In the genomic region with DNA sequence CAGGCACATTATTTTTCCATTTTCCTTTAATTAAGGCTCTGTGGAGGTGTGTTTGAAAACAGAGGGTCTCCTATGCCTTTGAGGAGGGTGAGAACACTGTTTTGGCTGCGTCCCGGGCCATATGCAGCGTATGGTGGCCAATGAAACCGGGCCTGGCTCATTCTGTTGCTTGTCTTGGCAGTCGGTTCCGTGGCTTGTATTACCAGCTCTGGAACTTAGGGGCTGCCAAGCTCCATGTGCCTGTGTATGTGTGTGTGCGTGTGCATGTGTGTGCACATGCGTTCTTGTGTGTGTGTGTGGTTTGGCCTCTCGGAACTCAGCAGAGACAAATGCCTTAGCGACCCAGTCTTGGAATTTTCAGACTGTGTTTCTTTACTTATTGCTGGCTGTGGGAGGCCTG, we compare ENCODE assay signal across 9 cellular contexts. TPM values are rescaled to one million over a fixed set of nuclear protein-coding genes. Genes with fewer than 3 reads are reported as not detected.
DNase-seq lines count a peak whose midpoint lies in the region; ATAC-seq and TF ChIP-seq lines count a peak whose summit lies in the region.
"Had no signal": no experiment of that assay in that cellular context is flagged by ENCODE, and none has a peak within 500 bp of the region (broad histone marks: within the 10 kb centered on the region; RNA-seq: fewer than 3 reads in every experiment).

No MANE protein-coding gene starts in this region.

- DNase-seq in NB4 (ENCODE audit: low read depth) (no peak), dedifferentiated amniotic fluid mesenchymal stem cell (ENCODE audit: extremely low spot score) (peak; percentile 51), mesendoderm (no peak), transverse colon (no peak), medulla oblongata (ENCODE audit: extremely low spot score) (no peak)
- DNase-seq in activated naive CD4-positive, alpha-beta T cell treated with anti-CD3 and anti-CD28 coated beads, Interleukin-2, amount 50 U/mL, for 72 hours (ENCODE audit: low spot score in 2 of 2): no peak
- no peak for DNase-seq in effector CD4-positive, alpha-beta T cell
- DNase-seq: mucosa of descending colon, NCI-H1694 treated with DMSO at 0.1 percent for 48 hours had no signal

- in situ Hi-C loops in transverse colon (cut with MboI; ENCODE audit: low pct_ligation_motif_present in 1 of 4, low pct_unique_long_range_greater_than_20kb in 1 of 4, low sequenced_read_pairs in 3 of 4): no loop called here

- H4K5ac ChIP-seq in mesendoderm (ENCODE audit: low read length): no peak overlapping the region

- TF ChIP-seq CTCF in NB4 (IDR thresholded peaks at IDR 0.05; ENCODE audit: low read depth, low read length) (no peak), transverse colon (IDR thresholded peaks at IDR 0.05) (no peak)

- peaks cover 0 to 4% of the 10 kb centered on the region in 2 donors for H3K9me3 Mint-ChIP-seq in activated naive CD4-positive, alpha-beta T cell treated with anti-CD3 and anti-CD28 coated beads, Interleukin-2, amount 50 U/mL, for 72 hours

- TF ChIP-seq POLR2A in NB4 (IDR thresholded peaks at IDR 0.05; ENCODE audit: extremely low read depth, insufficient read length) (no peak), transverse colon (IDR thresholded peaks at IDR 0.05) (no peak)

- H3K27me3 ChIP-seq in mesendoderm (ENCODE audit: insufficient read depth, low read length, poor library complexity): no peaks in the 10 kb centered on the region
- no peaks in the 10 kb centered on the region for H3K27me3 ChIP-seq in transverse colon

- H2AK5ac ChIP-seq in mesendoderm (ENCODE audit: low read length): no peak overlapping the region

- intact Hi-C loops in transverse colon (cut with DNase I; ENCODE audit: low total_unique reads): no loop called here

- no peak overlapping the region for H2BK5ac ChIP-seq in mesendoderm (ENCODE audit: low read length)

- no peak overlapping the region for H4K8ac ChIP-seq in mesendoderm (ENCODE audit: low read depth, low read length)

- H3K4me1 ChIP-seq in mesendoderm (ENCODE audit: control insufficient read depth, low read depth, low read length): peaks cover 11% of the 10 kb centered on the region
- H3K4me1 ChIP-seq in transverse colon: peaks cover 48 to 83% (median 57%) of the 10 kb centered on the region in 4 donors

- H3K79me2 ChIP-seq in mesendoderm (ENCODE audit: control insufficient read depth, insufficient read depth, low read length): peaks cover 46% of the 10 kb centered on the region

- no peak overlapping the region for H3K27ac Mint-ChIP-seq in activated naive CD4-positive, alpha-beta T cell treated with anti-CD3 and anti-CD28 coated beads, Interleukin-2, amount 50 U/mL, for 72 hours

- H3K9me3 ChIP-seq in transverse colon: no peaks in the 10 kb centered on the region
- H3K9me3 ChIP-seq: mucosa of descending colon had no signal

- no peak overlapping the region for H3K4me2 ChIP-seq in mesendoderm (ENCODE audit: low read length)

- no peak overlapping the region for H2BK15ac ChIP-seq in mesendoderm (replicated peaks; ENCODE audit: low read depth)

- H3K79me1 ChIP-seq in mesendoderm (ENCODE audit: low read length): peaks cover 42% of the 10 kb centered on the region

- no peak overlapping the region for H3K4ac ChIP-seq in mesendoderm (ENCODE audit: low read depth, low read length)

- peak overlapping the region; percentile 58 for H3K56ac ChIP-seq in mesendoderm (ENCODE audit: low read length)

- no peak overlapping the region for H3K27ac ChIP-seq in mesendoderm (ENCODE audit: low read depth, low read length)
- H3K27ac ChIP-seq in transverse colon: peak overlapping the region; percentile 86 to 92 (median 91)

- ATAC-seq in activated naive CD4-positive, alpha-beta T cell treated with anti-CD3 and anti-CD28 coated beads, Interleukin-2, amount 50 U/mL, for 72 hours: no peak
- ATAC-seq: mucosa of descending colon had no signal

- TF ChIP-seq EP300 in transverse colon (IDR thresholded peaks at IDR 0.05; ENCODE audit: low read depth): no peak

- peak overlapping the region; percentile 37 for H3K9ac ChIP-seq in mesendoderm (ENCODE audit: low read length)

- H3K18ac ChIP-seq in mesendoderm (ENCODE audit: low read length): no peak overlapping the region

- peaks cover 12% of the 10 kb centered on the region for H3K36me3 ChIP-seq in mesendoderm (ENCODE audit: control insufficient read depth, insufficient read depth, low read length)
- no peaks in the 10 kb centered on the region for H3K36me3 ChIP-seq in transverse colon

- no CpG with 5 or more reads among the region's 10 CpGs for WGBS in mesendoderm (ENCODE audit: extremely low coverage, insufficient coverage, low lambda C conversion rate)
- WGBS in transverse colon (ENCODE audit: low coverage in 1 of 2), 2 donors: 59% methylated on average over 10 of the region's 10 CpGs; no CpG with 5 or more reads in 1 of the 2 donors

- no peaks in the 10 kb centered on the region for H3K36me3 Mint-ChIP-seq in activated naive CD4-positive, alpha-beta T cell treated with anti-CD3 and anti-CD28 coated beads, Interleukin-2, amount 50 U/mL, for 72 hours

- no peak overlapping the region for H2BK120ac ChIP-seq in mesendoderm (ENCODE audit: low read depth, low read length)

- H3K23ac ChIP-seq in mesendoderm (ENCODE audit: low read length): no peak overlapping the region

- H3K4me3 ChIP-seq in NB4 (ENCODE audit: low read depth, low read length) (peak overlapping the region; percentile 25), mesendoderm (ENCODE audit: low read length) (no peak overlapping the region), transverse colon (peak overlapping the region in 1 of 4 donors; percentile 93)
- H3K4me3 ChIP-seq: mucosa of descending colon had no signal

RNA-seq across cellular contexts. Expression of a gene that starts 2.7 kb away (rescaled TPM):
- 27.4 TPM for polyA plus RNA-seq in mesendoderm (2013, experiment 1 of 2)
- polyA plus RNA-seq in mesendoderm (2013, experiment 2 of 2): 28.8 TPM
- 100 to 1,000 TPM in 1 of 4 donors, 10 to 100 TPM in 3; 49.2 to 108 (median 57.8) TPM for total RNA-seq in transverse colon
- total RNA-seq in activated naive CD4-positive, alpha-beta T cell treated with anti-CD3 and anti-CD28 coated beads, Interleukin-2, amount 50 U/mL, for 72 hours: 1 to 10 TPM in 1 of 2 donors, under 1 TPM in 1; 0.46 to 2.0 TPM

Comparison
In these comparisons a context has a peak if more than half of its experiments do, and no peak if none do; other contexts are left out.
1. RNA of a gene that starts 2.7 kb away (total RNA-seq): 49.2 to 108 TPM in transverse colon; 0.46 to 2.0 TPM in activated naive CD4-positive, alpha-beta T cell treated with anti-CD3 and anti-CD28 coated beads, Interleukin-2, amount 50 U/mL, for 72 hours; every median in the first group is over 10 times any median in the second.